In the genomic region with DNA sequence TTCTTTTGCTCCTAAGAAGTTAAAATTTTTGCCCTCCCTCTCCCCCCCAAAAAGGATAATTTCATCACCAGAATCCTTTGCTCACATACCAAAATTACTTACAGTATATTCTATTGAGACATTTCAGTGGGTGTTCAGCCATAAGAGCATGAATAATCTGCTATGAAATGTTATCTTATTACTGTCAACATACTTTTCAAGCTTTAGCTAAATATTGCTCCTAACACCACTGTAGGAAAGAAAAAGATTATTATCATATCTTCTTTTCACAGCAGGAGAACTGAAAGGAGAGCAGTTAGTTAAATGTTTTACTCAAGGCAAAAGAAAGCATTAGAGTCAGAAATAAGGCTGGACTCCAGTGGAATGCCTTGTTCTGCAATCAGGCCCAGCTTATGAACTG, we compare ENCODE assay signal across 21 cellular contexts.
DNase-seq lines count a peak whose midpoint lies in the region; ATAC-seq, FAIRE-seq and TF ChIP-seq lines count a peak whose summit lies in the region.
"Had no signal": no experiment of that assay in that cellular context is flagged by ENCODE, and none has a peak within 500 bp of the region (broad histone marks: within the 10 kb centered on the region; RNA-seq: fewer than 3 reads in every experiment).

No MANE protein-coding gene starts in this region.

- H3K9me3 Mint-ChIP-seq in astrocyte (ENCODE audit: unreplicated experiment): no peaks in the 10 kb centered on the region
- H3K9me3 Mint-ChIP-seq: CD4-positive, alpha-beta T cell; HFFc6 had no signal

- ATAC-seq in omental fat pad (ENCODE audit: low FRiP score): peak; percentile 72
- ATAC-seq: A549, GM12878 had no signal

- POLR2A ChIA-PET in HEK293T (lab: Yijun Ruan, JAX): no interaction called here

- no peaks in the 10 kb centered on the region for H4K20me1 ChIP-seq in astrocyte (ENCODE audit: insufficient read depth, low read length)

- H3K27me3 Mint-ChIP-seq in astrocyte (ENCODE audit: low read depth, unreplicated experiment): no peaks in the 10 kb centered on the region
- H3K27me3 Mint-ChIP-seq: CD4-positive, alpha-beta T cell had no signal

- H3K4me1 ChIP-seq in astrocyte (ENCODE audit: insufficient read depth, low read length): no peaks in the 10 kb centered on the region
- H3K4me1 ChIP-seq: A549, HAP-1 had no signal

- H3K27ac Mint-ChIP-seq in astrocyte (ENCODE audit: unreplicated experiment): no peak overlapping the region
- H3K27ac Mint-ChIP-seq: CD4-positive, alpha-beta T cell; HFFc6 had no signal

- DNase-seq in DMS114 treated with DMSO at 0.1 percent for 48 hours (lab: John Stamatoyannopoulos, UW; ENCODE audit: unreplicated experiment) (peak; percentile 77), astrocyte (ENCODE audit: low read depth) (peak; percentile 48), choroid plexus epithelial cell (ENCODE audit: low read depth) (peak; percentile 80), omental fat pad (ENCODE audit: low spot score) (no peak), DMS53 treated with DMSO at 0.1 percent for 48 hours (lab: John Stamatoyannopoulos, UW; ENCODE audit: unreplicated experiment) (no peak), posterior cingulate gyrus (no peak), HEK293T (ENCODE audit: extremely low spot score) (no peak), NCI-H2107 (lab: John Stamatoyannopoulos, UW) (no peak)
- DNase-seq: AML-193; CD4-positive, alpha-beta T cell; DND-41; EL; GM23248; HFFc6 had no signal

- H2AFZ ChIP-seq in astrocyte (ENCODE audit: low read depth, low read length): no peak overlapping the region
- H2AFZ ChIP-seq: GM23248 had no signal

- H3K4me3 Mint-ChIP-seq in astrocyte (ENCODE audit: unreplicated experiment): no peak overlapping the region
- H3K4me3 Mint-ChIP-seq: CD4-positive, alpha-beta T cell; HFFc6 had no signal

- H3K27ac ChIP-seq in astrocyte (ENCODE audit: low read depth, low read length): no peak overlapping the region
- H3K27ac ChIP-seq: 22Rv1, A549, C4-2B, GM23248, HL-60 had no signal

- no peaks in the 10 kb centered on the region for H3K79me2 ChIP-seq in astrocyte (ENCODE audit: insufficient read depth, low read length)

- H3K4me3 ChIP-seq in astrocyte (ENCODE audit: insufficient read depth, low read depth, low read length): no peak overlapping the region
- no peak overlapping the region for H3K4me3 ChIP-seq in choroid plexus epithelial cell (ENCODE audit: low read depth, low read length)
- H3K4me3 ChIP-seq: A549, GM12878, GM23248, HAP-1 had no signal

- no peak for FAIRE-seq in astrocyte (lab: Jason Lieb, UNC)
- FAIRE-seq: A549, GM12878, GM19239 had no signal

- no peaks in the 10 kb centered on the region for H3K9me3 ChIP-seq in astrocyte (ENCODE audit: insufficient read depth, low read depth, low read length)
- H3K9me3 ChIP-seq: A549, HAP-1 had no signal

- no peak overlapping the region for H3K9ac ChIP-seq in astrocyte (ENCODE audit: low read length)
- H3K9ac ChIP-seq: GM23248 had no signal

- peaks cover 15% of the 10 kb centered on the region for H3K4me1 Mint-ChIP-seq in astrocyte (ENCODE audit: low read depth, unreplicated experiment)

- no peak overlapping the region for H3K4me2 ChIP-seq in astrocyte (ENCODE audit: low read length)
- H3K4me2 ChIP-seq: A549 had no signal

- H3K36me3 Mint-ChIP-seq in astrocyte (ENCODE audit: low read depth, unreplicated experiment): no peaks in the 10 kb centered on the region

- no peak for TF ChIP-seq CTCF in astrocyte (IDR thresholded peaks at IDR 0.05; ENCODE audit: insufficient read depth, low read depth, low read length)
- no peak for TF ChIP-seq CTCF in choroid plexus epithelial cell (conservative IDR thresholded peaks at IDR 0.05; ENCODE audit: low read depth, low read length)
- no peak for TF ChIP-seq CTCF in omental fat pad (IDR thresholded peaks at IDR 0.05)

- CTCF ChIA-PET in HEK293T (lab: Yijun Ruan, JAX): no interaction called here

- intact Hi-C loops in posterior cingulate gyrus (cut with DNase I): no loop called here

- no peaks in the 10 kb centered on the region for H3K36me3 ChIP-seq in astrocyte (ENCODE audit: insufficient read depth, low read length)
- H3K36me3 ChIP-seq: HAP-1 had no signal

- peaks cover 3% of the 10 kb centered on the region for H3K27me3 ChIP-seq in astrocyte (ENCODE audit: insufficient read depth, low read length)

TF ChIP-seq in HEK293T, 16 proteins besides CTCF, POLR2A, EP300 and RAD21:
- TF ChIP-seq FOXA1 (IDR thresholded peaks at IDR 0.05): no peak
- TF ChIP-seq ARNT (IDR thresholded peaks at IDR 0.05): no peak
- no peak for TF ChIP-seq SUZ12 (IDR thresholded peaks at IDR 0.05)
- no peak for TF ChIP-seq HDGF (IDR thresholded peaks at IDR 0.05; ENCODE audit: borderline replicate concordance)
- no peak for TF ChIP-seq LEF1 (IDR thresholded peaks at IDR 0.05; ENCODE audit: borderline replicate concordance)
- no peak for TF ChIP-seq NFRKB (IDR thresholded peaks at IDR 0.05)
- no peak for TF ChIP-seq TARDBP (IDR thresholded peaks at IDR 0.05)

Comparison
In these comparisons a context has a peak if more than half of its experiments do, and no peak if none do; other contexts are left out.
1. DNase-seq: peak in DMS114 treated with DMSO at 0.1 percent for 48 hours (single experiment), astrocyte (single experiment) and choroid plexus epithelial cell (single experiment); none in omental fat pad (single experiment), DMS53 treated with DMSO at 0.1 percent for 48 hours (single experiment), posterior cingulate gyrus (0 of 10), HEK293T (single experiment) and NCI-H2107 (single experiment).